In the genomic region with DNA sequence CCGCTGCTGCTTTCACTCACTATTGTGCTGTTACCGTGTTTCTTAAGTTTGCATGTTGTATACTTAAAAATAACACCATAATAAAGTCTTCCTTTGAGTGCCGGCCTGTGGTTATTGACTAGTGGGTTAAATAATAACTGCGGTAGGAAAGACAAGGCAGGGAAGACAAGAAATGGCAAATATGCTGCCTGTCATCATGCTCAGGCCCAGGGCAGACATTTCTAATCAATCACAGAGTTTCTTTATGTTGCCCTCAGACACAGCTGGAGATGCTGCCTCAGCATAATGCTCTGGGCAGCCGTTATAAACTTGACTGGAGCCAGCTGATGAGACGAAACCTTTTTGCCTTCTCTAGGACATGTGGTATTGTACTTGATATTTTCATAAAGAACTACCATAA, we compare ENCODE assay signal across 17 cellular contexts.
"Had no signal": no experiment of that assay in that cellular context is flagged by ENCODE, and none has a peak within 500 bp of the region (broad histone marks: within the 10 kb centered on the region; RNA-seq: fewer than 3 reads in every experiment).

No MANE protein-coding gene starts in this region.

- H3K27ac Mint-ChIP-seq: activated B cell treated with CpG ODN at 0.5 μM for 24 hours; activated CD4-positive, alpha-beta T cell treated with anti-CD3 and anti-CD28 coated beads, Interleukin-2, amount 10 ng/mL, durations not matched to agents 7 days and 5 days had no signal

- H3K9me3 Mint-ChIP-seq: activated B cell treated with CpG ODN at 0.5 μM for 24 hours; activated CD4-positive, alpha-beta T cell treated with anti-CD3 and anti-CD28 coated beads, Interleukin-2, amount 10 ng/mL, durations not matched to agents 7 days and 5 days; naive B cell; stimulated activated naive B cell treated with anti-CD40 and anti-IgM and Interleukin-4, amounts not matched to agents 10 μg/mL and 1 μg/mL and 100 μg/mL, for 72 hours had no signal

- H3K27ac ChIP-seq: brain microvascular endothelial cell, esophagus squamous epithelium, lower lobe of right lung, ovary, tibial artery, uterus had no signal

- H3K27me3 ChIP-seq: brain microvascular endothelial cell, esophagus squamous epithelium, ovary, tibial artery, uterus had no signal

- ATAC-seq: stimulated activated naive B cell treated with anti-CD40 and anti-IgM and Interleukin-4, amounts not matched to agents 10 μg/mL and 1 μg/mL and 100 μg/mL, for 72 hours had no signal

- H3K36me3 ChIP-seq: ovary, uterus had no signal

- H3K4me3 ChIP-seq: esophagus squamous epithelium, lower lobe of right lung, ovary, tibial artery, uterus had no signal

- H3K27me3 Mint-ChIP-seq: activated B cell treated with CpG ODN at 0.5 μM for 24 hours; activated CD4-positive, alpha-beta T cell treated with anti-CD3 and anti-CD28 coated beads, Interleukin-2, amount 10 ng/mL, durations not matched to agents 7 days and 5 days; naive B cell; stimulated activated naive B cell treated with anti-CD40 and anti-IgM and Interleukin-4, amounts not matched to agents 10 μg/mL and 1 μg/mL and 100 μg/mL, for 72 hours had no signal

- H3K9me3 ChIP-seq: esophagus squamous epithelium, lower lobe of right lung, ovary, tibial artery, uterus had no signal

- H3K4me3 Mint-ChIP-seq: activated B cell treated with CpG ODN at 0.5 μM for 24 hours; activated CD4-positive, alpha-beta T cell treated with anti-CD3 and anti-CD28 coated beads, Interleukin-2, amount 10 ng/mL, durations not matched to agents 7 days and 5 days; naive B cell; stimulated activated naive B cell treated with anti-CD40 and anti-IgM and Interleukin-4, amounts not matched to agents 10 μg/mL and 1 μg/mL and 100 μg/mL, for 72 hours had no signal

- H3K4me1 Mint-ChIP-seq: activated B cell treated with CpG ODN at 0.5 μM for 24 hours; activated CD4-positive, alpha-beta T cell treated with anti-CD3 and anti-CD28 coated beads, Interleukin-2, amount 10 ng/mL, durations not matched to agents 7 days and 5 days had no signal

- DNase-seq: activated B cell treated with CpG ODN at 0.5 μM for 24 hours; activated CD4-positive, alpha-beta T cell treated with anti-CD3 and anti-CD28 coated beads, Interleukin-2, amount 10 ng/mL, durations not matched to agents 7 days and 5 days; activated naive CD4-positive, alpha-beta T cell treated with Interleukin-2 at 50 U/mL for 16 hours; anterior cingulate cortex; brain microvascular endothelial cell; cortex of kidney; effector CD4-positive, alpha-beta T cell; esophagus squamous epithelium; glutamatergic neuron; lower lobe of right lung; naive B cell; ovary; stimulated activated CD4-positive, alpha-beta T cell treated with anti-CD3 and anti-CD28 coated beads, Interleukin-2, amount 100 ng/mL, for 48 hours; stimulated activated naive B cell treated with anti-CD40 and anti-IgM and Interleukin-4, amounts not matched to agents 10 μg/mL and 1 μg/mL and 100 μg/mL, for 72 hours; T-helper 2 cell; tibial artery; uterus had no signal
